ENCODE assay signal across 10 cellular contexts in the genomic region with DNA sequence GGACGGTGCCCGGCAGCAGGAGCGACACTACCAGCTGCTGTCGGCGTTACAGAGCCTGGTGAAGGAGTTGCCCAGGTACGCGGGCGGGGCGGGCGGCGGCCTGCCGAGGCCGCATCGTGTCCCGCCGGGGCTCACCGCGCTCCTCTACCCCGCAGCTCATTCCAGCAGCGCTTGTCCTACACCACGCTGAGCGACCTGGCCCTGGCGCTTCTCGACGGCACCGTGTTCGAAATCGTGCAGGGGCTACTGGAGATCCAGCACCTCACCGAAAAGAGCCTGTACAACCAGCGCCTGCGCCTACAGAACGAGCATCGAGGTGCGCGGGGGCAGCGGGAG. TPM values are rescaled to one million over a fixed set of nuclear protein-coding genes. Genes with fewer than 3 reads are reported as not detected.
A peak's percentile ranks its signal among the peaks of the same experiment; 100 is the strongest.
DNase-seq lines count a peak whose midpoint lies in the region; ATAC-seq and TF ChIP-seq lines count a peak whose summit lies in the region.
"Not testable (repeated sequence)": the region's sequence is repeated elsewhere in the genome, so short reads cannot be mapped to it uniquely, and the experiment has no call there.
"Had no signal": no experiment of that assay in that cellular context is flagged by ENCODE, and none has a peak within 500 bp of the region (broad histone marks: within the 10 kb centered on the region; RNA-seq: fewer than 3 reads in every experiment).

No MANE protein-coding gene starts in this region.

- H3K9me3 ChIP-seq in left lung: not testable (repeated sequence)

- not testable (repeated sequence) for H3K4me1 ChIP-seq in left lung

- CTCF ChIA-PET in activated CD4-positive, alpha-beta T cell treated with anti-CD3 and anti-CD28 coated beads for 36 hours (lab: Charles Lee): interaction anchor here (0.5 kb wide), 1 partner anchor 276 kb away, joined by 4 read pairs; no protein-coding TSS in a partner anchor

- H3K4me1 Mint-ChIP-seq in activated CD4-positive, alpha-beta T cell treated with anti-CD3 and anti-CD28 coated beads for 36 hours; stimulated activated naive CD8-positive, alpha-beta T cell treated with anti-CD3 and anti-CD28 coated beads, Interleukin-15, amount 100 ng/mL, for 72 hours: not testable (repeated sequence)

- TF ChIP-seq CTCF in left lung (IDR thresholded peaks at IDR 0.05): not testable (repeated sequence)

- H3K36me3 Mint-ChIP-seq in activated CD4-positive, alpha-beta T cell treated with anti-CD3 and anti-CD28 coated beads for 36 hours (ENCODE audit: low read depth): not testable (repeated sequence)

- H3K27ac Mint-ChIP-seq in activated CD4-positive, alpha-beta T cell treated with anti-CD3 and anti-CD28 coated beads for 36 hours; stimulated activated naive CD8-positive, alpha-beta T cell treated with anti-CD3 and anti-CD28 coated beads, Interleukin-15, amount 100 ng/mL, for 72 hours: not testable (repeated sequence)

- not testable (repeated sequence) for H3K27me3 Mint-ChIP-seq in activated CD4-positive, alpha-beta T cell treated with anti-CD3 and anti-CD28 coated beads for 36 hours; stimulated activated naive CD8-positive, alpha-beta T cell treated with anti-CD3 and anti-CD28 coated beads, Interleukin-15, amount 100 ng/mL, for 72 hours

- not testable (repeated sequence) for H3K27ac ChIP-seq in left lung

- not testable (repeated sequence) for H3K4me3 ChIP-seq in left lung

- not testable (repeated sequence) for H3K4me3 Mint-ChIP-seq in activated CD4-positive, alpha-beta T cell treated with anti-CD3 and anti-CD28 coated beads for 36 hours; stimulated activated naive CD8-positive, alpha-beta T cell treated with anti-CD3 and anti-CD28 coated beads, Interleukin-15, amount 100 ng/mL, for 72 hours

- DNase-seq in activated CD4-positive, alpha-beta T cell treated with anti-CD3 and anti-CD28 coated beads for 36 hours; left lung; stimulated activated naive CD8-positive, alpha-beta T cell treated with anti-CD3 and anti-CD28 coated beads, Interleukin-15, amount 100 ng/mL, for 72 hours: not testable (repeated sequence)

- intact Hi-C loops in activated CD4-positive, alpha-beta T cell treated with anti-CD3 and anti-CD28 coated beads for 36 hours (cut with DNase I, micrococcal nuclease); left lung (cut with DNase I): not testable (repeated sequence)

- ATAC-seq in GM18502 (IDR thresholded peaks at IDR 0.05; ENCODE audit: poor library complexity, unreplicated experiment): peak; percentile 22
- peak; percentile 26 for ATAC-seq in GM21423 (IDR thresholded peaks at IDR 0.05; ENCODE audit: unreplicated experiment)
- ATAC-seq in HG02938 (IDR thresholded peaks at IDR 0.05; ENCODE audit: unreplicated experiment): peak; percentile 24
- ATAC-seq in HG03520 (IDR thresholded peaks at IDR 0.05; ENCODE audit: unreplicated experiment): peak; percentile 26
- ATAC-seq in activated CD4-positive, alpha-beta T cell treated with anti-CD3 and anti-CD28 coated beads for 36 hours: peak; percentile 16
- ATAC-seq in esophagus mucosa: peak; percentile 28
- peak; percentile 55 for ATAC-seq in left lung
- ATAC-seq in stimulated activated naive CD8-positive, alpha-beta T cell treated with anti-CD3 and anti-CD28 coated beads, Interleukin-15, amount 100 ng/mL, for 72 hours: peak; percentile 60

- POLR2A ChIA-PET in activated CD4-positive, alpha-beta T cell treated with anti-CD3 and anti-CD28 coated beads for 36 hours (lab: Charles Lee): not testable (repeated sequence)

- not testable (repeated sequence) for H3K9me3 Mint-ChIP-seq in activated CD4-positive, alpha-beta T cell treated with anti-CD3 and anti-CD28 coated beads for 36 hours (ENCODE audit: low read depth); stimulated activated naive CD8-positive, alpha-beta T cell treated with anti-CD3 and anti-CD28 coated beads, Interleukin-15, amount 100 ng/mL, for 72 hours

- H3K27me3 ChIP-seq in left lung: not testable (repeated sequence)

- H3K36me3 ChIP-seq in left lung: not testable (repeated sequence)

RNA-seq across cellular contexts. Expression of gene DGCR6, which starts 0.3 kb away (rescaled TPM):
- under 1 TPM; 0.28 to 0.59 TPM for total RNA-seq in activated CD4-positive, alpha-beta T cell treated with anti-CD3 and anti-CD28 coated beads for 36 hours
- total RNA-seq in esophagus mucosa: 1.6 TPM
- 1 to 10 TPM; 1.7 to 6.1 TPM for total RNA-seq in left lung

RNA-seq across cellular contexts. Expression of gene PRODH, which starts 29.7 kb away (rescaled TPM):
- not detected for total RNA-seq in activated CD4-positive, alpha-beta T cell treated with anti-CD3 and anti-CD28 coated beads for 36 hours
- total RNA-seq in esophagus mucosa: 4.5 TPM
- total RNA-seq in left lung: 10 to 100 TPM; 20.6 to 77.9 TPM
- total RNA-seq: activated CD8-positive, alpha-beta T cell treated with anti-CD3 and anti-CD28 coated beads for 36 hours; GM23248 had no signal
